8 cellular contexts compared by ENCODE assay signal in the genomic region with DNA sequence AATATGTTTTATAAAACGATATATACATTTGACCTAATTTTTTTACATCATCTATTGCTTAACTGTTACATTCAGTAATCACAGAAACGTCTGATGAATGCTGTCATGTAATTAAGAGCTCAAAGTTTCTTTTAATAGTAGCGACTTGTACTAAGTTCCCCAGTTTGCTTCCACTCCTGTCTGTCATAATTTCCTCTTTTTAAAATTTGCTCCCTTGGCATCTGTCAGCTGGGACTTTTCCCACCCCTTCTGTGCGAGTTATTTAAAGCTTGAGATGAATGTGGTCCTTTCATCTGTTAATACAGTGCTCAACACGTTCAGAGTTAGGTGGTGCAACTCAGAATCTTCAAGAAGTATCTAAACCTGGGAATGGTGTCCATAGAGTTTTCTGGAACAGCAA. TPM values are rescaled to one million over a fixed set of nuclear protein-coding genes. Genes with fewer than 3 reads are reported as not detected.
DNase-seq lines count a peak whose midpoint lies in the region; ATAC-seq and TF ChIP-seq lines count a peak whose summit lies in the region.

No MANE protein-coding gene starts in this region.

- no peaks in the 10 kb centered on the region for H3K9me2 ChIP-seq in hepatocyte (replicated peaks; ENCODE audit: insufficient read depth)

- CTCF ChIA-PET in activated B cell treated with CpG ODN at 0.5 μM for 24 hours (lab: Charles Lee): interaction anchor here (1.5 kb wide), 2 partner anchors 119 to 1545 kb away, joined by 3 read pairs; a partner anchor contains a TSS

- no peaks in the 10 kb centered on the region for H3K36me3 ChIP-seq in cardiac muscle cell
- H3K36me3 ChIP-seq in hepatocyte (replicated peaks; ENCODE audit: insufficient read depth, low read depth): no peaks in the 10 kb centered on the region

- no peaks in the 10 kb centered on the region for H3K27me3 ChIP-seq in cardiac muscle cell
- no peaks in the 10 kb centered on the region for H3K27me3 ChIP-seq in hepatocyte

- peak overlapping the region; percentile 82 for H3K4me2 ChIP-seq in hepatocyte

- H3K27ac ChIP-seq in cardiac muscle cell (peak overlapping the region; percentile 68), hepatocyte (peak overlapping the region; percentile 93)

- intact Hi-C loops in left cardiac atrium (cut with DNase I) (loop anchor here in 1 of 2 donors (5.0 kb wide), 1 partner anchor 120 kb away; a partner anchor contains a TSS), activated B cell treated with CpG ODN at 0.5 μM for 24 hours (cut with micrococcal nuclease) (loop anchor here (1.0 to 10.0 kb wide), 3 partner anchors 1300 to 1688 kb away; a partner anchor contains a TSS)

- no peaks in the 10 kb centered on the region for H3K27me3 Mint-ChIP-seq in activated B cell treated with CpG ODN at 0.5 μM for 24 hours
- no peaks in the 10 kb centered on the region for H3K27me3 Mint-ChIP-seq in stimulated activated memory B cell treated with anti-CD40 and anti-IgM and Interleukin-4, amounts not matched to agents 10 μg/mL and 1 μg/mL and 100 μg/mL, for 72 hours

- WGBS in hepatocyte (ENCODE audit: low lambda C conversion rate, missing lambda C conversion rate): 8% methylated on average over 5 of the region's 5 CpGs

- peaks cover 16% of the 10 kb centered on the region for H3K36me3 Mint-ChIP-seq in activated B cell treated with CpG ODN at 0.5 μM for 24 hours (ENCODE audit: low read depth)
- peaks cover 16% of the 10 kb centered on the region for H3K36me3 Mint-ChIP-seq in stimulated activated memory B cell treated with anti-CD40 and anti-IgM and Interleukin-4, amounts not matched to agents 10 μg/mL and 1 μg/mL and 100 μg/mL, for 72 hours

- peak overlapping the region; percentile 90 for H3K27ac Mint-ChIP-seq in activated B cell treated with CpG ODN at 0.5 μM for 24 hours
- peak overlapping the region; percentile 98 for H3K27ac Mint-ChIP-seq in stimulated activated memory B cell treated with anti-CD40 and anti-IgM and Interleukin-4, amounts not matched to agents 10 μg/mL and 1 μg/mL and 100 μg/mL, for 72 hours

- no peak for TF ChIP-seq CTCF in cardiac muscle cell (IDR thresholded peaks at IDR 0.05; ENCODE audit: low read depth, low read length)
- TF ChIP-seq CTCF in activated B cell treated with CpG ODN at 0.5 μM for 24 hours (IDR thresholded peaks at IDR 0.05): no peak
- no peak for TF ChIP-seq CTCF in hepatocyte (IDR thresholded peaks at IDR 0.05; ENCODE audit: poor library complexity)

- peaks cover 5% of the 10 kb centered on the region for H4K20me1 ChIP-seq in hepatocyte (ENCODE audit: insufficient read depth, poor library complexity, severe bottlenecking)

- H2AFZ ChIP-seq in hepatocyte: peak overlapping the region; percentile 90

- H3K4me3 Mint-ChIP-seq in activated B cell treated with CpG ODN at 0.5 μM for 24 hours: peak overlapping the region; percentile 93
- H3K4me3 Mint-ChIP-seq in stimulated activated memory B cell treated with anti-CD40 and anti-IgM and Interleukin-4, amounts not matched to agents 10 μg/mL and 1 μg/mL and 100 μg/mL, for 72 hours: peak overlapping the region; percentile 99

- ATAC-seq in left cardiac atrium: no peak
- ATAC-seq in activated B cell treated with CpG ODN at 0.5 μM for 24 hours (ENCODE audit: low read depth): no peak
- no peak for ATAC-seq in stimulated activated memory B cell treated with anti-CD40 and anti-IgM and Interleukin-4, amounts not matched to agents 10 μg/mL and 1 μg/mL and 100 μg/mL, for 72 hours
- no peak for ATAC-seq in GM21723 (IDR thresholded peaks at IDR 0.05; ENCODE audit: unreplicated experiment)

- POLR2A ChIA-PET in activated B cell treated with CpG ODN at 0.5 μM for 24 hours (lab: Charles Lee): interaction anchor here (0.8 to 3.2 kb wide), 12 partner anchors 10 to 826 kb away, joined by 3 to 61 read pairs (median 10); a partner anchor contains a TSS

- H3K4me3 ChIP-seq in cardiac muscle cell (peak overlapping the region; percentile 68), hepatocyte (peak overlapping the region; percentile 86)

- H3K4me1 Mint-ChIP-seq in activated B cell treated with CpG ODN at 0.5 μM for 24 hours: peaks cover 48% of the 10 kb centered on the region
- H3K4me1 Mint-ChIP-seq in stimulated activated memory B cell treated with anti-CD40 and anti-IgM and Interleukin-4, amounts not matched to agents 10 μg/mL and 1 μg/mL and 100 μg/mL, for 72 hours: peaks cover 65% of the 10 kb centered on the region

- H3K9me3 Mint-ChIP-seq in activated B cell treated with CpG ODN at 0.5 μM for 24 hours: peaks cover 2% of the 10 kb centered on the region
- peaks cover 3% of the 10 kb centered on the region for H3K9me3 Mint-ChIP-seq in stimulated activated memory B cell treated with anti-CD40 and anti-IgM and Interleukin-4, amounts not matched to agents 10 μg/mL and 1 μg/mL and 100 μg/mL, for 72 hours

- H3K9me3 ChIP-seq in cardiac muscle cell (ENCODE audit: low read depth): no peaks in the 10 kb centered on the region
- no peaks in the 10 kb centered on the region for H3K9me3 ChIP-seq in hepatocyte (ENCODE audit: low read depth)

- peaks cover 14% of the 10 kb centered on the region for H3K4me1 ChIP-seq in cardiac muscle cell (ENCODE audit: low read depth)
- H3K4me1 ChIP-seq in hepatocyte (ENCODE audit: insufficient read depth): peaks cover 14% of the 10 kb centered on the region

- H3K79me2 ChIP-seq in hepatocyte: peaks cover 68% of the 10 kb centered on the region

- DNase-seq in cardiac muscle cell (ENCODE audit: low read depth in 1 of 2, low spot score in 1 of 2): peak; percentile 1 to 12
- no peak for DNase-seq in left cardiac atrium
- no peak for DNase-seq in activated B cell treated with CpG ODN at 0.5 μM for 24 hours
- DNase-seq in hepatocyte (ENCODE audit: low spot score): no peak
- no peak for DNase-seq in NCI-H1417 treated with DMSO at 0.1 percent for 48 hours (lab: John Stamatoyannopoulos, UW)
- no peak for DNase-seq in mesenteric fat pad (ENCODE audit: low spot score)

RNA-seq across cellular contexts. Expression of a gene that starts 1.2 kb away (rescaled TPM):
- 40.7 and 42.8 TPM in 2 replicates for total RNA-seq in cardiac muscle cell
- 34.8 and 63.6 TPM in 2 replicates for polyA plus RNA-seq in cardiac muscle cell
- total RNA-seq in left cardiac atrium: 10 to 100 TPM; 16.0 to 16.1 TPM
- 51.6 and 54.6 TPM in 2 replicates for total RNA-seq in activated B cell treated with CpG ODN at 0.5 μM for 24 hours
- total RNA-seq in hepatocyte: 36.2 and 42.7 TPM in 2 replicates
- polyA plus RNA-seq in hepatocyte: 25.3 and 28.5 TPM in 2 replicates
- total RNA-seq in mesenteric fat pad: 40.0 TPM

Comparison
In these comparisons a context has a peak if more than half of its experiments do, and no peak if none do; other contexts are left out.
1. DNase-seq: peak in cardiac muscle cell (2 of 2); none in left cardiac atrium (single experiment), activated B cell treated with CpG ODN at 0.5 μM for 24 hours (single experiment), hepatocyte (single experiment), NCI-H1417 treated with DMSO at 0.1 percent for 48 hours (single experiment) and mesenteric fat pad (single experiment).